1 cellular context compared by ENCODE assay signal in the genomic region with DNA sequence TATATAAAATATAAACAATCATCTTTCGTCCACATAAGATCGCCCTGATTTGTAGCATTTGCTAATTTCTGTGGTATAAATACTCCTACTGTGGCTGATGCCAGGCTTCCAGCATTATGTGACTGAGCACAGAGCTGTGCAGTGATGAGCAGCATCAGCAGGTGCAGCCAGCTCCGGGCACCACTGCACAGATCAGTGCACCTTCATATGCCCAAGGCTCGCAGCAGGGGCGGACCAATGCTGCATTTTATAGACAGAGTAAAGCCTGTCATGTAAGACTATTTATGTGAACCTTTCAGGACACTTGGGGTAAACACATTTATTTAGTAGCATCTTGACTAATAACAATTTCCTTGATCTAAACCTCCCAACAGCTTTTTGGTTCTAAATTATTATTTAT.
TF ChIP-seq lines count a peak whose summit lies in the region.

No MANE protein-coding gene starts in this region.

TF ChIP-seq in K562, 482 proteins besides CTCF, POLR2A, EP300 and RAD21:
- TF ChIP-seq, protein P1, sequence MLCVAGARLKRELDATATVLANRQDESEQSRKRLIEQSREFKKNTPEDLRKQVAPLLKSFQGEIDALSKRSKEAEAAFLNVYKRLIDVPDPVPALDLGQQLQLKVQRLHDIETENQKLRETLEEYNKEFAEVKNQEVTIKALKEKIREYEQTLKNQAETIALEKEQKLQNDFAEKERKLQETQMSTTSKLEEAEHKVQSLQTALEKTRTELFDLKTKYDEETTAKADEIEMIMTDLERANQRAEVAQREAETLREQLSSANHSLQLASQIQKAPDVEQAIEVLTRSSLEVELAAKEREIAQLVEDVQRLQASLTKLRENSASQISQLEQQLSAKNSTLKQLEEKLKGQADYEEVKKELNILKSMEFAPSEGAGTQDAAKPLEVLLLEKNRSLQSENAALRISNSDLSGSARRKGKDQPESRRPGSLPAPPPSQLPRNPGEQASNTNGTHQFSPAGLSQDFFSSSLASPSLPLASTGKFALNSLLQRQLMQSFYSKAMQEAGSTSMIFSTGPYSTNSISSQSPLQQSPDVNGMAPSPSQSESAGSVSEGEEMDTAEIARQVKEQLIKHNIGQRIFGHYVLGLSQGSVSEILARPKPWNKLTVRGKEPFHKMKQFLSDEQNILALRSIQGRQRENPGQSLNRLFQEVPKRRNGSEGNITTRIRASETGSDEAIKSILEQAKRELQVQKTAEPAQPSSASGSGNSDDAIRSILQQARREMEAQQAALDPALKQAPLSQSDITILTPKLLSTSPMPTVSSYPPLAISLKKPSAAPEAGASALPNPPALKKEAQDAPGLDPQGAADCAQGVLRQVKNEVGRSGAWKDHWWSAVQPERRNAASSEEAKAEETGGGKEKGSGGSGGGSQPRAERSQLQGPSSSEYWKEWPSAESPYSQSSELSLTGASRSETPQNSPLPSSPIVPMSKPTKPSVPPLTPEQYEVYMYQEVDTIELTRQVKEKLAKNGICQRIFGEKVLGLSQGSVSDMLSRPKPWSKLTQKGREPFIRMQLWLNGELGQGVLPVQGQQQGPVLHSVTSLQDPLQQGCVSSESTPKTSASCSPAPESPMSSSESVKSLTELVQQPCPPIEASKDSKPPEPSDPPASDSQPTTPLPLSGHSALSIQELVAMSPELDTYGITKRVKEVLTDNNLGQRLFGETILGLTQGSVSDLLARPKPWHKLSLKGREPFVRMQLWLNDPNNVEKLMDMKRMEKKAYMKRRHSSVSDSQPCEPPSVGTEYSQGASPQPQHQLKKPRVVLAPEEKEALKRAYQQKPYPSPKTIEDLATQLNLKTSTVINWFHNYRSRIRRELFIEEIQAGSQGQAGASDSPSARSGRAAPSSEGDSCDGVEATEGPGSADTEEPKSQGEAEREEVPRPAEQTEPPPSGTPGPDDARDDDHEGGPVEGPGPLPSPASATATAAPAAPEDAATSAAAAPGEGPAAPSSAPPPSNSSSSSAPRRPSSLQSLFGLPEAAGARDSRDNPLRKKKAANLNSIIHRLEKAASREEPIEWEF (CRISPR knock-in tag; IDR thresholded peaks at IDR 0.05), result no peak
- TF ChIP-seq ATF7 (IDR thresholded peaks at IDR 0.05) (no peak), CBX3 (IDR thresholded peaks at IDR 0.05; ENCODE audit: borderline replicate concordance in 1 of 2, low read length in 2 of 2) (no peak), NR1H2 (CRISPR knock-in tag; IDR thresholded peaks at IDR 0.05) (no peak), SMAD1 (IDR thresholded peaks at IDR 0.05; ENCODE audit: low read depth, low read length, partially characterized antibody) (no peak), NONO (IDR thresholded peaks at IDR 0.05; ENCODE audit: low read depth in 2 of 2, low read length in 1 of 2) (no peak), MCM2 (IDR thresholded peaks at IDR 0.05; ENCODE audit: low read depth) (no peak), BRD9 (IDR thresholded peaks at IDR 0.05; ENCODE audit: low read depth, partially characterized antibody) (no peak), ZNF134 (CRISPR knock-in tag; conservative IDR thresholded peaks at IDR 0.05) (no peak), CCAR2 (IDR thresholded peaks at IDR 0.05; ENCODE audit: low read depth, low read length) (no peak), ESRRB (CRISPR knock-in tag; IDR thresholded peaks at IDR 0.05; ENCODE audit: borderline replicate concordance) (no peak), ARNT (IDR thresholded peaks at IDR 0.05) (no peak), TEAD1 (CRISPR knock-in tag; IDR thresholded peaks at IDR 0.05) (no peak), CHD1 (IDR thresholded peaks at IDR 0.05; ENCODE audit: low read length) (no peak), ZNF121 (CRISPR knock-in tag; conservative IDR thresholded peaks at IDR 0.05) (no peak)
- TF ChIP-seq, protein P2, sequence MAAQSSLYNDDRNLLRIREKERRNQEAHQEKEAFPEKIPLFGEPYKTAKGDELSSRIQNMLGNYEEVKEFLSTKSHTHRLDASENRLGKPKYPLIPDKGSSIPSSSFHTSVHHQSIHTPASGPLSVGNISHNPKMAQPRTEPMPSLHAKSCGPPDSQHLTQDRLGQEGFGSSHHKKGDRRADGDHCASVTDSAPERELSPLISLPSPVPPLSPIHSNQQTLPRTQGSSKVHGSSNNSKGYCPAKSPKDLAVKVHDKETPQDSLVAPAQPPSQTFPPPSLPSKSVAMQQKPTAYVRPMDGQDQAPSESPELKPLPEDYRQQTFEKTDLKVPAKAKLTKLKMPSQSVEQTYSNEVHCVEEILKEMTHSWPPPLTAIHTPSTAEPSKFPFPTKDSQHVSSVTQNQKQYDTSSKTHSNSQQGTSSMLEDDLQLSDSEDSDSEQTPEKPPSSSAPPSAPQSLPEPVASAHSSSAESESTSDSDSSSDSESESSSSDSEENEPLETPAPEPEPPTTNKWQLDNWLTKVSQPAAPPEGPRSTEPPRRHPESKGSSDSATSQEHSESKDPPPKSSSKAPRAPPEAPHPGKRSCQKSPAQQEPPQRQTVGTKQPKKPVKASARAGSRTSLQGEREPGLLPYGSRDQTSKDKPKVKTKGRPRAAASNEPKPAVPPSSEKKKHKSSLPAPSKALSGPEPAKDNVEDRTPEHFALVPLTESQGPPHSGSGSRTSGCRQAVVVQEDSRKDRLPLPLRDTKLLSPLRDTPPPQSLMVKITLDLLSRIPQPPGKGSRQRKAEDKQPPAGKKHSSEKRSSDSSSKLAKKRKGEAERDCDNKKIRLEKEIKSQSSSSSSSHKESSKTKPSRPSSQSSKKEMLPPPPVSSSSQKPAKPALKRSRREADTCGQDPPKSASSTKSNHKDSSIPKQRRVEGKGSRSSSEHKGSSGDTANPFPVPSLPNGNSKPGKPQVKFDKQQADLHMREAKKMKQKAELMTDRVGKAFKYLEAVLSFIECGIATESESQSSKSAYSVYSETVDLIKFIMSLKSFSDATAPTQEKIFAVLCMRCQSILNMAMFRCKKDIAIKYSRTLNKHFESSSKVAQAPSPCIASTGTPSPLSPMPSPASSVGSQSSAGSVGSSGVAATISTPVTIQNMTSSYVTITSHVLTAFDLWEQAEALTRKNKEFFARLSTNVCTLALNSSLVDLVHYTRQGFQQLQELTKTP (IDR thresholded peaks at IDR 0.05; ENCODE audit: low read depth in 1 of 2, partially characterized antibody in 2 of 2), result no peak
- TF ChIP-seq, protein P3, sequence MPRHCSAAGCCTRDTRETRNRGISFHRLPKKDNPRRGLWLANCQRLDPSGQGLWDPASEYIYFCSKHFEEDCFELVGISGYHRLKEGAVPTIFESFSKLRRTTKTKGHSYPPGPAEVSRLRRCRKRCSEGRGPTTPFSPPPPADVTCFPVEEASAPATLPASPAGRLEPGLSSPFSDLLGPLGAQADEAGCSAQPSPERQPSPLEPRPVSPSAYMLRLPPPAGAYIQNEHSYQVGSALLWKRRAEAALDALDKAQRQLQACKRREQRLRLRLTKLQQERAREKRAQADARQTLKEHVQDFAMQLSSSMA (CRISPR knock-in tag; IDR thresholded peaks at IDR 0.05), result no peak
- TF ChIP-seq, protein P4, sequence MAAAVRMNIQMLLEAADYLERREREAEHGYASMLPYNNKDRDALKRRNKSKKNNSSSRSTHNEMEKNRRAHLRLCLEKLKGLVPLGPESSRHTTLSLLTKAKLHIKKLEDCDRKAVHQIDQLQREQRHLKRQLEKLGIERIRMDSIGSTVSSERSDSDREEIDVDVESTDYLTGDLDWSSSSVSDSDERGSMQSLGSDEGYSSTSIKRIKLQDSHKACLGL (CRISPR knock-in tag; IDR thresholded peaks at IDR 0.05; ENCODE audit: borderline replicate concordance, poor library complexity, severe bottlenecking), result no peak
TF ChIP-seq in K562: peak in this region for 0.
